Comparison of ENCODE assay signal across 19 cellular contexts in the genomic region with DNA sequence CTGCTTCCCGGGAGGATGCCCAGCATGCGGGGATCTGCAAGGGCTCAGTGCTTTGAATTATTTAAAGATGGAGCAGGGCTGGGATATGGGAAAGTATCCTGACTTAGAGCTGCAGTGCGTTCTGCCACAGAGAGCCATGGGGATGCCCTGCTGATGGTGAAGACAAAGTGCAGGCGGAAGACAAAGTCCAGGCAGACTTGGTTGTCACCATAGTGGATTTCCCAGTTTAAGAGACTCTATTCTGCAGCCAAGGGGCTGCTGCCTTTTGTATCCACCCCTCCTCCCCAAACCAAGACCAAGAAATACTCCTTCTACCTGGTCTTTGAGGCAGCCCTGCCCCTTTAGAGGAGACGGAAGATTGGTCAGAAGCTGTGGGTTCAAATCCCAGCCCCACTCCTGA.
A peak's percentile ranks its signal among the peaks of the same experiment; 100 is the strongest.
DNase-seq lines count a peak whose midpoint lies in the region; ATAC-seq and TF ChIP-seq lines count a peak whose summit lies in the region.
"Had no signal": no experiment of that assay in that cellular context is flagged by ENCODE, and none has a peak within 500 bp of the region (broad histone marks: within the 10 kb centered on the region; RNA-seq: fewer than 3 reads in every experiment).

No MANE protein-coding gene starts in this region.

- DNase-seq in activated CD8-positive, alpha-beta memory T cell treated with anti-CD3 and anti-CD28 coated beads, Interleukin-2, amount 50 U/mL, for 48 hours = peak; percentile 10
- no peak for DNase-seq in activated CD8-positive, alpha-beta memory T cell treated with anti-CD3 and anti-CD28 coated beads for 24 hours
- DNase-seq in left lobe of liver (ENCODE audit: low spot score) = peak; percentile 18
- peak; percentile 16 for DNase-seq in type B pancreatic cell (ENCODE audit: extremely low spot score, unreplicated experiment)
- no peak for DNase-seq in natural killer cell treated with Interleukin-12 subunit alpha and Interleukin-12 subunit beta and Interleukin-15 and Interleukin-18, amount 100 ng/mL, for 72 hours (ENCODE audit: low spot score)
- DNase-seq: 8988T; ACHN; AML-193; BE2C; Calu3; CD4-positive, alpha-beta memory T cell; COR-L47; DMS53; DND-41; GM23248; H7; HCEC 1CT had no signal

- H3K27ac Mint-ChIP-seq in type B pancreatic cell = no peak overlapping the region
- no peak overlapping the region for H3K27ac Mint-ChIP-seq in natural killer cell treated with Interleukin-12 subunit alpha and Interleukin-12 subunit beta and Interleukin-15 and Interleukin-18, amount 100 ng/mL, for 72 hours
- H3K27ac Mint-ChIP-seq: CD4-positive, alpha-beta memory T cell had no signal

- no peak for TF ChIP-seq CTCF in type B pancreatic cell (conservative IDR thresholded peaks at IDR 0.05)

- H3K4me3 Mint-ChIP-seq in type B pancreatic cell = no peak overlapping the region
- no peak overlapping the region for H3K4me3 Mint-ChIP-seq in natural killer cell treated with Interleukin-12 subunit alpha and Interleukin-12 subunit beta and Interleukin-15 and Interleukin-18, amount 100 ng/mL, for 72 hours
- H3K4me3 Mint-ChIP-seq: CD4-positive, alpha-beta memory T cell had no signal

- no peaks in the 10 kb centered on the region for H3K36me3 Mint-ChIP-seq in type B pancreatic cell
- H3K36me3 Mint-ChIP-seq in natural killer cell treated with Interleukin-12 subunit alpha and Interleukin-12 subunit beta and Interleukin-15 and Interleukin-18, amount 100 ng/mL, for 72 hours = no peaks in the 10 kb centered on the region
- H3K36me3 Mint-ChIP-seq: CD4-positive, alpha-beta memory T cell had no signal

- H3K4me1 Mint-ChIP-seq in type B pancreatic cell (ENCODE audit: unreplicated experiment) = no peaks in the 10 kb centered on the region
- H3K4me1 Mint-ChIP-seq in natural killer cell treated with Interleukin-12 subunit alpha and Interleukin-12 subunit beta and Interleukin-15 and Interleukin-18, amount 100 ng/mL, for 72 hours (ENCODE audit: low read depth in 2 of 2) = no peaks in the 10 kb centered on the region
- H3K4me1 Mint-ChIP-seq: CD4-positive, alpha-beta memory T cell had no signal

- ATAC-seq in left lobe of liver = no peak
- no peak for ATAC-seq in GM21367 (IDR thresholded peaks at IDR 0.05; ENCODE audit: unreplicated experiment)
- no peak for ATAC-seq in natural killer cell treated with Interleukin-12 subunit alpha and Interleukin-12 subunit beta and Interleukin-15 and Interleukin-18, amount 100 ng/mL, for 72 hours
- ATAC-seq: A549 had no signal

- H3K9me3 Mint-ChIP-seq in type B pancreatic cell = no peaks in the 10 kb centered on the region
- no peaks in the 10 kb centered on the region for H3K9me3 Mint-ChIP-seq in natural killer cell treated with Interleukin-12 subunit alpha and Interleukin-12 subunit beta and Interleukin-15 and Interleukin-18, amount 100 ng/mL, for 72 hours

- H3K27me3 Mint-ChIP-seq in type B pancreatic cell = no peaks in the 10 kb centered on the region
- H3K27me3 Mint-ChIP-seq in natural killer cell treated with Interleukin-12 subunit alpha and Interleukin-12 subunit beta and Interleukin-15 and Interleukin-18, amount 100 ng/mL, for 72 hours = peaks cover 18 to 26% of the 10 kb centered on the region in 2 donors

Comparison
In these comparisons a context has a peak if more than half of its experiments do, and no peak if none do; other contexts are left out.
1. DNase-seq: peak in activated CD8-positive, alpha-beta memory T cell treated with anti-CD3 and anti-CD28 coated beads, Interleukin-2, amount 50 U/mL, for 48 hours (single experiment), left lobe of liver (single experiment) and type B pancreatic cell (single experiment); none in activated CD8-positive, alpha-beta memory T cell treated with anti-CD3 and anti-CD28 coated beads for 24 hours (single experiment) and natural killer cell treated with Interleukin-12 subunit alpha and Interleukin-12 subunit beta and Interleukin-15 and Interleukin-18, amount 100 ng/mL, for 72 hours (single experiment).